In genomic region chr7:151060416-151061234, GRCh38 we compare ENCODE assay signal across 8 cellular contexts. TPM values are rescaled to one million over a fixed set of nuclear protein-coding genes. Genes with fewer than 3 reads are reported as not detected.
A peak's percentile ranks its signal among the peaks of the same experiment; 100 is the strongest.
DNase-seq lines count a peak whose midpoint lies in the region; ATAC-seq and TF ChIP-seq lines count a peak whose summit lies in the region.

No MANE protein-coding gene starts in this region.

- H3K27ac ChIP-seq in HUES48 (ENCODE audit: low read depth, low read length) (peak overlapping the region; percentile 91), right cardiac atrium (ENCODE audit: low read length) (no peak overlapping the region)

- ATAC-seq in activated T-helper 17 cell treated with anti-CD3 and anti-CD28 coated beads, Interleukin-2, amount 50 U/mL, for 72 hours (replicated peaks) = no peak
- no peak for ATAC-seq in right cardiac atrium
- ATAC-seq in GM21367 (IDR thresholded peaks at IDR 0.05; ENCODE audit: unreplicated experiment) = no peak

- H3K27me3 Mint-ChIP-seq in Calu3 (ENCODE audit: unreplicated experiment) = no peaks in the 10 kb centered on the region
- no peaks in the 10 kb centered on the region for H3K27me3 Mint-ChIP-seq in activated T-helper 17 cell treated with anti-CD3 and anti-CD28 coated beads, Interleukin-2, amount 50 U/mL, for 72 hours

- CTCF ChIA-PET in Calu3 (lab: Charles Lee) = interaction anchor here (0.6 to 1.2 kb wide), 5 partner anchors 16 to 790 kb away, joined by 3 to 4 read pairs (median 3); partner anchors contain the start of gene AGAP3

- peaks cover 44% of the 10 kb centered on the region for H3K4me1 ChIP-seq in HUES48 (ENCODE audit: control insufficient read depth, insufficient read depth, low read length)
- H3K4me1 ChIP-seq in right cardiac atrium (ENCODE audit: control insufficient read depth, insufficient read depth, low read length) = peaks cover 4% of the 10 kb centered on the region

- peak overlapping the region; percentile 86 for H3K4me3 ChIP-seq in HUES48 (ENCODE audit: low read depth, low read length)
- peak overlapping the region; percentile 91 for H3K4me3 ChIP-seq in right cardiac atrium (ENCODE audit: low read length)

- peak overlapping the region; percentile 13; the same call in 1 of the 2 replicates for H3K9ac ChIP-seq in HUES48 (ENCODE audit: low read depth, low read length)

- no peaks in the 10 kb centered on the region for H3K9me3 Mint-ChIP-seq in Calu3 (ENCODE audit: low read depth, unreplicated experiment)
- no peaks in the 10 kb centered on the region for H3K9me3 Mint-ChIP-seq in activated T-helper 17 cell treated with anti-CD3 and anti-CD28 coated beads, Interleukin-2, amount 50 U/mL, for 72 hours

- WGBS in right cardiac atrium = 10% methylated on average over 21 of the region's 21 CpGs

- H3K4me3 Mint-ChIP-seq in Calu3 (ENCODE audit: low read depth, unreplicated experiment) = peak overlapping the region; percentile 94
- peak overlapping the region; percentile 95 for H3K4me3 Mint-ChIP-seq in activated T-helper 17 cell treated with anti-CD3 and anti-CD28 coated beads, Interleukin-2, amount 50 U/mL, for 72 hours

- intact Hi-C loops in Calu3 (cut with micrococcal nuclease; ENCODE audit: unreplicated experiment) = no loop called here
- intact Hi-C loops in right cardiac atrium (cut with DNase I) = no loop called here

- no peak overlapping the region for H3K27ac Mint-ChIP-seq in Calu3 (ENCODE audit: unreplicated experiment)
- H3K27ac Mint-ChIP-seq in activated T-helper 17 cell treated with anti-CD3 and anti-CD28 coated beads, Interleukin-2, amount 50 U/mL, for 72 hours = peak overlapping the region; percentile 95

- H3K27me3 ChIP-seq in HUES48 (ENCODE audit: control insufficient read depth, insufficient read depth, low read length) = peaks cover 4% of the 10 kb centered on the region; the same call in 1 of the 2 replicates
- no peaks in the 10 kb centered on the region for H3K27me3 ChIP-seq in right cardiac atrium (ENCODE audit: control insufficient read depth, insufficient read depth)

- H3K36me3 Mint-ChIP-seq in Calu3 (ENCODE audit: insufficient read depth, unreplicated experiment) = peaks cover 81% of the 10 kb centered on the region
- H3K36me3 Mint-ChIP-seq in activated T-helper 17 cell treated with anti-CD3 and anti-CD28 coated beads, Interleukin-2, amount 50 U/mL, for 72 hours (ENCODE audit: low read depth) = peaks cover 35% of the 10 kb centered on the region

- BruUV-seq in Calu3 (replicated peaks; lab: Mats Ljungman, UMichigan) = no TSS peak

- no peaks in the 10 kb centered on the region for H3K9me3 ChIP-seq in HUES48 (ENCODE audit: control insufficient read depth, insufficient read depth, low read length)
- H3K9me3 ChIP-seq in right cardiac atrium (ENCODE audit: control insufficient read depth, low read length) = no peaks in the 10 kb centered on the region

- H3K4me1 Mint-ChIP-seq in Calu3 (ENCODE audit: low read depth, unreplicated experiment) = peaks cover 33% of the 10 kb centered on the region
- H3K4me1 Mint-ChIP-seq in activated T-helper 17 cell treated with anti-CD3 and anti-CD28 coated beads, Interleukin-2, amount 50 U/mL, for 72 hours = peaks cover 21% of the 10 kb centered on the region

- peaks cover 12% of the 10 kb centered on the region for H3K36me3 ChIP-seq in HUES48 (ENCODE audit: control insufficient read depth, insufficient read depth, low read length)

- TF ChIP-seq CTCF in Calu3 (IDR thresholded peaks at IDR 0.05; ENCODE audit: unreplicated experiment) = no peak

- DNase-seq in Calu3 = peak; percentile 49
- peak in 1 of 3 donors; percentile 74 for DNase-seq in right cardiac atrium
- peak; percentile 65 for DNase-seq in renal cortical epithelial cell (ENCODE audit: low read depth)
- no peak for DNase-seq in islet precursor cell
- no peak for DNase-seq in NCI-H1930 (lab: John Stamatoyannopoulos, UW)

RNA-seq across cellular contexts. Expression of gene SLC4A2, which starts 1.2 kb away (rescaled TPM):
- total RNA-seq in Calu3 (2022) (194 and 209 TPM in 2 replicates), right cardiac atrium (100 to 1,000 TPM in 2 of 4 donors, 10 to 100 TPM in 2; 83.5 to 120 (median 96.5) TPM), renal cortical epithelial cell (92.4 and 137 TPM in 2 replicates)
- total RNA-seq in activated T-helper 17 cell treated with anti-CD3 and anti-CD28 coated beads, Interleukin-2, amount 50 U/mL, for 72 hours = 100 to 1,000 TPM; 114 to 135 TPM
- 61.7 TPM for polyA plus RNA-seq in right cardiac atrium

RNA-seq across cellular contexts. Expression of gene CDK5, which starts 2.9 kb away (rescaled TPM):
- 23.5 and 24.6 TPM in 2 replicates for total RNA-seq in Calu3 (2022)
- 10 to 100 TPM in 1 of 2 donors, 1 to 10 TPM in 1; 9.0 to 23.4 TPM for total RNA-seq in activated T-helper 17 cell treated with anti-CD3 and anti-CD28 coated beads, Interleukin-2, amount 50 U/mL, for 72 hours
- 10 to 100 TPM in 1 of 4 donors, 1 to 10 TPM in 3; 6.2 to 11.2 (median 7.4) TPM for total RNA-seq in right cardiac atrium
- polyA plus RNA-seq in right cardiac atrium = 6.5 TPM
- 14.8 and 16.8 TPM in 2 replicates for total RNA-seq in renal cortical epithelial cell

RNA-seq across cellular contexts. Expression of gene ASIC3, which starts 12.3 kb away (rescaled TPM):
- 11.7 and 13.6 TPM in 2 replicates for total RNA-seq in Calu3 (2022)
- 1 to 10 TPM; 9.0 to 9.7 TPM for total RNA-seq in activated T-helper 17 cell treated with anti-CD3 and anti-CD28 coated beads, Interleukin-2, amount 50 U/mL, for 72 hours
- total RNA-seq in right cardiac atrium = 1 to 10 TPM; 4.0 to 6.5 (median 5.0) TPM
- 5.3 TPM for polyA plus RNA-seq in right cardiac atrium
- total RNA-seq in renal cortical epithelial cell = 0.15 TPM in 1 of 2 replicates, not detected in the other

RNA-seq across cellular contexts. Expression of gene FASTK, which starts 20.0 kb away (rescaled TPM):
- total RNA-seq in Calu3 (2022) = 113 and 121 TPM in 2 replicates
- 10 to 100 TPM; 63.3 to 71.1 TPM for total RNA-seq in activated T-helper 17 cell treated with anti-CD3 and anti-CD28 coated beads, Interleukin-2, amount 50 U/mL, for 72 hours
- total RNA-seq in right cardiac atrium = 10 to 100 TPM; 64.1 to 82.0 (median 68.9) TPM
- polyA plus RNA-seq in right cardiac atrium = 133 TPM
- total RNA-seq in renal cortical epithelial cell = 59.3 and 63.7 TPM in 2 replicates

RNA-seq across cellular contexts. Expression of gene TMUB1, which starts 22.7 kb away (rescaled TPM):
- total RNA-seq in Calu3 (2022) = 49.9 and 51.2 TPM in 2 replicates
- 10 to 100 TPM; 72.7 to 78.4 TPM for total RNA-seq in activated T-helper 17 cell treated with anti-CD3 and anti-CD28 coated beads, Interleukin-2, amount 50 U/mL, for 72 hours
- total RNA-seq in right cardiac atrium = 10 to 100 TPM; 28.5 to 36.5 (median 35.8) TPM
- polyA plus RNA-seq in right cardiac atrium = 55.2 TPM
- total RNA-seq in renal cortical epithelial cell = 34.9 and 41.5 TPM in 2 replicates

Comparison
In these comparisons a context has a peak if more than half of its experiments do, and no peak if none do; other contexts are left out.
1. DNase-seq: peak in Calu3 (single experiment) and renal cortical epithelial cell (single experiment); none in islet precursor cell (single experiment) and NCI-H1930 (0 of 2).